Comparison of ENCODE assay signal across 12 cellular contexts in the genomic region with DNA sequence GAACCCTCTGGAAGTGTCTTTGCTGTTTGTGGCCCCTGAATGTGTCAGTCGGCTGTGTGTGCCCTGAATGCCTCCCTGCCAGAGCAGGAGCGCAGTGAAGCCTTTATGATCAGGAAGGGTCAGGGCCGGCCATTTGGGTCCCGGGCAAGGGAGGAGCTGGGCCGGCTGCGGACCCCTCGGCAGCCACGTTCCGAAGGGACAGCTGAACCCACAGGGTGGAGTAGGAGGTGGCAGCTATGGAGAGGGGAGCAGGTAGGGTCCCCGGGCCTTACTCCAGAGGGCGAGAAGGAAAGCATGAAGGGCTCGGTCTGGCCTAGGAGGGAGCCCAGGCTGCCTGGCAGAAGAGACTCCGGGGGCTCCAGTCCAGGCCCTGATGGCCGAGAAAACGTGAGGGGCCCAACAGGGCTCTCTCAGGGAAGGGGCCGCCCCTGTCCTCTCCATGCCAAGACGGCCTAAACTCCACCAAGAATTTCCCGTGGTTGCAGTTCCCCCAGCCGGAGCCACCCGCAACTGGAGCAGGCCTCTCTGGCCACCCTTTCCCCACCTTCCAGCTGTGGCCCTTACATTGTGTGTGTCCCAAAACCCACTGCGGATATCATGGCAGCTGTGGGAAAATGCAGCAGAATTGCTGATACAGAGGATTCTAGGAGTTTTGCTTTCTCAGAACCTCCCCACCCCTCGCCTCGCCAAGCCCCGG.
DNase-seq lines count a peak whose midpoint lies in the region; ATAC-seq and TF ChIP-seq lines count a peak whose summit lies in the region.
"Had no signal": no experiment of that assay in that cellular context is flagged by ENCODE, and none has a peak within 500 bp of the region (broad histone marks: within the 10 kb centered on the region; RNA-seq: fewer than 3 reads in every experiment).

No MANE protein-coding gene starts in this region.

- no peak for TF ChIP-seq CTCF in Calu3 (IDR thresholded peaks at IDR 0.05; ENCODE audit: unreplicated experiment)

- no peak overlapping the region for H3K4me3 Mint-ChIP-seq in activated naive CD8-positive, alpha-beta T cell treated with anti-CD3 and anti-CD28 coated beads, Interleukin-2, amount 10 ng/mL, durations not matched to agents 7 days and 5 days
- H3K4me3 Mint-ChIP-seq in activated naive CD8-positive, alpha-beta T cell treated with anti-CD3 and anti-CD28 coated beads, Interleukin-2, amount 50 U/mL, for 24 hours, result no peak overlapping the region
- no peak overlapping the region for H3K4me3 Mint-ChIP-seq in activated T-helper 2 cell treated with anti-CD3 and anti-CD28 coated beads, Interferon-gamma antibody, Interleukin-2, Interleukin-4, amounts not matched to agents 10 μg/mL and 5 μg/mL and 100 μg/mL, durations not matched to agents 14 hours and 24 hours and 36 hours (ENCODE audit: low read depth)
- no peak overlapping the region for H3K4me3 Mint-ChIP-seq in Calu3 (ENCODE audit: low read depth, unreplicated experiment)
- H3K4me3 Mint-ChIP-seq: activated CD4-positive, alpha-beta memory T cell treated with anti-CD3 and anti-CD28 coated beads for 36 hours; CD8-positive, alpha-beta memory T cell had no signal

- H3K27me3 Mint-ChIP-seq in activated naive CD8-positive, alpha-beta T cell treated with anti-CD3 and anti-CD28 coated beads, Interleukin-2, amount 10 ng/mL, durations not matched to agents 7 days and 5 days, result peaks cover 2% of the 10 kb centered on the region
- no peaks in the 10 kb centered on the region for H3K27me3 Mint-ChIP-seq in activated naive CD8-positive, alpha-beta T cell treated with anti-CD3 and anti-CD28 coated beads, Interleukin-2, amount 50 U/mL, for 24 hours
- H3K27me3 Mint-ChIP-seq in activated T-helper 2 cell treated with anti-CD3 and anti-CD28 coated beads, Interferon-gamma antibody, Interleukin-2, Interleukin-4, amounts not matched to agents 10 μg/mL and 5 μg/mL and 100 μg/mL, durations not matched to agents 14 hours and 24 hours and 36 hours (ENCODE audit: low read depth), result no peaks in the 10 kb centered on the region
- no peaks in the 10 kb centered on the region for H3K27me3 Mint-ChIP-seq in Calu3 (ENCODE audit: unreplicated experiment)
- H3K27me3 Mint-ChIP-seq: activated CD4-positive, alpha-beta memory T cell treated with anti-CD3 and anti-CD28 coated beads for 36 hours had no signal

- ATAC-seq in activated naive CD8-positive, alpha-beta T cell treated with anti-CD3 and anti-CD28 coated beads, Interleukin-2, amount 10 ng/mL, durations not matched to agents 7 days and 5 days (ENCODE audit: low read depth), result peak; percentile 18
- ATAC-seq in activated naive CD8-positive, alpha-beta T cell treated with anti-CD3 and anti-CD28 coated beads, Interleukin-2, amount 50 U/mL, for 24 hours, result no peak
- peak; percentile 23 for ATAC-seq in HG03159 (IDR thresholded peaks at IDR 0.05; ENCODE audit: unreplicated experiment)
- peak; percentile 62 for ATAC-seq in aorta (ENCODE audit: low FRiP score)
- no peak for ATAC-seq in HG03571 (IDR thresholded peaks at IDR 0.05; ENCODE audit: unreplicated experiment)

- no peak for DNase-seq in activated naive CD8-positive, alpha-beta T cell treated with anti-CD3 and anti-CD28 coated beads, Interleukin-2, amount 10 ng/mL, durations not matched to agents 7 days and 5 days
- no peak for DNase-seq in activated naive CD8-positive, alpha-beta T cell treated with anti-CD3 and anti-CD28 coated beads, Interleukin-2, amount 50 U/mL, for 24 hours
- no peak for DNase-seq in activated T-helper 2 cell treated with anti-CD3 and anti-CD28 coated beads, Interferon-gamma antibody, Interleukin-2, Interleukin-4, amounts not matched to agents 10 μg/mL and 5 μg/mL and 100 μg/mL, durations not matched to agents 14 hours and 24 hours and 36 hours (ENCODE audit: low spot score)
- DNase-seq in aorta (no peak), NCI-H1436 treated with DMSO at 0.1 percent for 48 hours (lab: John Stamatoyannopoulos, UW) (no peak), Calu3 (no peak)
- DNase-seq: stimulated activated naive CD4-positive, alpha-beta T cell treated with Interleukin-2 at 50 U/mL for 16 hours had no signal

- no peaks in the 10 kb centered on the region for H3K9me3 Mint-ChIP-seq in activated naive CD8-positive, alpha-beta T cell treated with anti-CD3 and anti-CD28 coated beads, Interleukin-2, amount 10 ng/mL, durations not matched to agents 7 days and 5 days
- no peaks in the 10 kb centered on the region for H3K9me3 Mint-ChIP-seq in activated naive CD8-positive, alpha-beta T cell treated with anti-CD3 and anti-CD28 coated beads, Interleukin-2, amount 50 U/mL, for 24 hours
- no peaks in the 10 kb centered on the region for H3K9me3 Mint-ChIP-seq in activated T-helper 2 cell treated with anti-CD3 and anti-CD28 coated beads, Interferon-gamma antibody, Interleukin-2, Interleukin-4, amounts not matched to agents 10 μg/mL and 5 μg/mL and 100 μg/mL, durations not matched to agents 14 hours and 24 hours and 36 hours
- H3K9me3 Mint-ChIP-seq in Calu3 (ENCODE audit: low read depth, unreplicated experiment), result no peaks in the 10 kb centered on the region
- H3K9me3 Mint-ChIP-seq: activated CD4-positive, alpha-beta memory T cell treated with anti-CD3 and anti-CD28 coated beads for 36 hours; CD8-positive, alpha-beta memory T cell had no signal

- no peaks in the 10 kb centered on the region for H3K36me3 ChIP-seq in aorta (ENCODE audit: control insufficient read depth in 1 of 2, insufficient read depth in 2 of 2, low read length in 1 of 2)
- H3K36me3 ChIP-seq: upper lobe of left lung had no signal

- no peaks in the 10 kb centered on the region for H3K4me1 Mint-ChIP-seq in activated naive CD8-positive, alpha-beta T cell treated with anti-CD3 and anti-CD28 coated beads, Interleukin-2, amount 10 ng/mL, durations not matched to agents 7 days and 5 days
- peaks cover 3% of the 10 kb centered on the region for H3K4me1 Mint-ChIP-seq in activated naive CD8-positive, alpha-beta T cell treated with anti-CD3 and anti-CD28 coated beads, Interleukin-2, amount 50 U/mL, for 24 hours
- peaks cover 14% of the 10 kb centered on the region for H3K4me1 Mint-ChIP-seq in activated T-helper 2 cell treated with anti-CD3 and anti-CD28 coated beads, Interferon-gamma antibody, Interleukin-2, Interleukin-4, amounts not matched to agents 10 μg/mL and 5 μg/mL and 100 μg/mL, durations not matched to agents 14 hours and 24 hours and 36 hours (ENCODE audit: low read depth)
- no peaks in the 10 kb centered on the region for H3K4me1 Mint-ChIP-seq in Calu3 (ENCODE audit: low read depth, unreplicated experiment)

- H3K4me3 ChIP-seq in aorta (ENCODE audit: low read length in 2 of 2), result no peak overlapping the region
- H3K4me3 ChIP-seq: upper lobe of left lung had no signal

- no TSS peak for BruUV-seq in Calu3 (replicated peaks; lab: Mats Ljungman, UMichigan)

- H3K36me3 Mint-ChIP-seq in activated naive CD8-positive, alpha-beta T cell treated with anti-CD3 and anti-CD28 coated beads, Interleukin-2, amount 10 ng/mL, durations not matched to agents 7 days and 5 days, result no peaks in the 10 kb centered on the region
- H3K36me3 Mint-ChIP-seq in activated naive CD8-positive, alpha-beta T cell treated with anti-CD3 and anti-CD28 coated beads, Interleukin-2, amount 50 U/mL, for 24 hours (ENCODE audit: low read depth), result no peaks in the 10 kb centered on the region
- H3K36me3 Mint-ChIP-seq in activated T-helper 2 cell treated with anti-CD3 and anti-CD28 coated beads, Interferon-gamma antibody, Interleukin-2, Interleukin-4, amounts not matched to agents 10 μg/mL and 5 μg/mL and 100 μg/mL, durations not matched to agents 14 hours and 24 hours and 36 hours (ENCODE audit: low read depth), result no peaks in the 10 kb centered on the region
- no peaks in the 10 kb centered on the region for H3K36me3 Mint-ChIP-seq in Calu3 (ENCODE audit: insufficient read depth, unreplicated experiment)
- H3K36me3 Mint-ChIP-seq: activated CD4-positive, alpha-beta memory T cell treated with anti-CD3 and anti-CD28 coated beads for 36 hours; CD8-positive, alpha-beta memory T cell had no signal

- H3K9me3 ChIP-seq in aorta (ENCODE audit: control insufficient read depth, low read length), result no peaks in the 10 kb centered on the region
- H3K9me3 ChIP-seq: upper lobe of left lung had no signal

- WGBS in aorta, 2 donors, result 57 to 58% methylated on average over 21 to 23 of the region's 24 CpGs

- H3K27ac Mint-ChIP-seq in activated naive CD8-positive, alpha-beta T cell treated with anti-CD3 and anti-CD28 coated beads, Interleukin-2, amount 10 ng/mL, durations not matched to agents 7 days and 5 days, result peak overlapping the region; percentile 56
- no peak overlapping the region for H3K27ac Mint-ChIP-seq in activated naive CD8-positive, alpha-beta T cell treated with anti-CD3 and anti-CD28 coated beads, Interleukin-2, amount 50 U/mL, for 24 hours
- H3K27ac Mint-ChIP-seq in activated T-helper 2 cell treated with anti-CD3 and anti-CD28 coated beads, Interferon-gamma antibody, Interleukin-2, Interleukin-4, amounts not matched to agents 10 μg/mL and 5 μg/mL and 100 μg/mL, durations not matched to agents 14 hours and 24 hours and 36 hours, result peak overlapping the region; percentile 65
- H3K27ac Mint-ChIP-seq in Calu3 (ENCODE audit: unreplicated experiment), result no peak overlapping the region
- H3K27ac Mint-ChIP-seq: activated CD4-positive, alpha-beta memory T cell treated with anti-CD3 and anti-CD28 coated beads for 36 hours had no signal

- H3K4me1 ChIP-seq in aorta (ENCODE audit: control insufficient read depth in 1 of 2, insufficient read depth in 2 of 2, low read length in 2 of 2), result no peaks in the 10 kb centered on the region

- POLR2A ChIA-PET in activated naive CD8-positive, alpha-beta T cell treated with anti-CD3 and anti-CD28 coated beads, Interleukin-2, amount 10 ng/mL, durations not matched to agents 7 days and 5 days (lab: Charles Lee), result interaction anchor here (1.2 kb wide), 1 partner anchor 162 kb away, joined by 3 read pairs; no protein-coding TSS in a partner anchor

- H3K27me3 ChIP-seq in aorta (ENCODE audit: control insufficient read depth in 1 of 2, insufficient read depth in 2 of 2, low read length in 1 of 2), result no peaks in the 10 kb centered on the region
- H3K27me3 ChIP-seq: upper lobe of left lung had no signal

- CTCF ChIA-PET in Calu3 (lab: Charles Lee), result interaction anchor here (0.9 to 1.3 kb wide), 6 partner anchors 13 to 791 kb away, joined by 4 to 12 read pairs (median 5); a partner anchor contains a TSS

- intact Hi-C loops in activated T-helper 2 cell treated with anti-CD3 and anti-CD28 coated beads, Interferon-gamma antibody, Interleukin-2, Interleukin-4, amounts not matched to agents 10 μg/mL and 5 μg/mL and 100 μg/mL, durations not matched to agents 14 hours and 24 hours and 36 hours (cut with micrococcal nuclease), result no loop called here
- intact Hi-C loops in aorta (cut with DNase I), result loop anchor here (10.0 kb wide), 2 partner anchors 234 to 774 kb away; no protein-coding TSS in a partner anchor
- intact Hi-C loops in Calu3 (cut with micrococcal nuclease; ENCODE audit: unreplicated experiment), result loop anchor here (1.0 to 10.0 kb wide), 4 partner anchors 230 to 776 kb away; a partner anchor contains a TSS

- no peak overlapping the region for H3K27ac ChIP-seq in aorta (ENCODE audit: low read depth in 1 of 2, low read length in 2 of 2)
- H3K27ac ChIP-seq: upper lobe of left lung had no signal

Comparison
In these comparisons a context has a peak if more than half of its experiments do, and no peak if none do; other contexts are left out.
1. ATAC-seq: peak in activated naive CD8-positive, alpha-beta T cell treated with anti-CD3 and anti-CD28 coated beads, Interleukin-2, amount 10 ng/mL, durations not matched to agents 7 days and 5 days (single experiment), HG03159 (single experiment) and aorta (single experiment); none in activated naive CD8-positive, alpha-beta T cell treated with anti-CD3 and anti-CD28 coated beads, Interleukin-2, amount 50 U/mL, for 24 hours (single experiment) and HG03571 (single experiment).
2. H3K27ac Mint-ChIP-seq: peak in activated naive CD8-positive, alpha-beta T cell treated with anti-CD3 and anti-CD28 coated beads, Interleukin-2, amount 10 ng/mL, durations not matched to agents 7 days and 5 days (single experiment) and activated T-helper 2 cell treated with anti-CD3 and anti-CD28 coated beads, Interferon-gamma antibody, Interleukin-2, Interleukin-4, amounts not matched to agents 10 μg/mL and 5 μg/mL and 100 μg/mL, durations not matched to agents 14 hours and 24 hours and 36 hours (single experiment); none in activated naive CD8-positive, alpha-beta T cell treated with anti-CD3 and anti-CD28 coated beads, Interleukin-2, amount 50 U/mL, for 24 hours (single experiment) and Calu3 (single experiment).